ENCODE assay signal across 1 cellular context in genomic region chr17:8212312-8213180, GRCh38.
TF ChIP-seq lines count a peak whose summit lies in the region.

No MANE protein-coding gene starts in this region.

TF ChIP-seq in HepG2, 621 proteins besides CTCF, POLR2A, EP300 and RAD21 (continued from another document and continues in another):
- TF ChIP-seq, protein P1, sequence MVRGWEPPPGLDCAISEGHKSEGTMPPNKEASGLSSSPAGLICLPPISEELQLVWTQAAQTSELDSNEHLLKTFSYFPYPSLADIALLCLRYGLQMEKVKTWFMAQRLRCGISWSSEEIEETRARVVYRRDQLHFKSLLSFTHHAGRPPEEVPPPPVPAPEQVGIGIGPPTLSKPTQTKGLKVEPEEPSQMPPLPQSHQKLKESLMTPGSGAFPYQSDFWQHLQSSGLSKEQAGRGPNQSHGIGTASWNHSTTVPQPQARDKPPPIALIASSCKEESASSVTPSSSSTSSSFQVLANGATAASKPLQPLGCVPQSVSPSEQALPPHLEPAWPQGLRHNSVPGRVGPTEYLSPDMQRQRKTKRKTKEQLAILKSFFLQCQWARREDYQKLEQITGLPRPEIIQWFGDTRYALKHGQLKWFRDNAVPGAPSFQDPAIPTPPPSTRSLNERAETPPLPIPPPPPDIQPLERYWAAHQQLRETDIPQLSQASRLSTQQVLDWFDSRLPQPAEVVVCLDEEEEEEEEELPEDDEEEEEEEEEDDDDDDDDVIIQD (CRISPR knock-in tag; IDR thresholded peaks at IDR 0.05; ENCODE audit: low read depth), result no peak
- TF ChIP-seq BRD4 (CRISPR knock-in tag; IDR thresholded peaks at IDR 0.05) (no peak), ARID5B (CRISPR knock-in tag; IDR thresholded peaks at IDR 0.05) (peak; percentile 87), CHD2 (IDR thresholded peaks at IDR 0.05; ENCODE audit: low read depth, low read length) (no peak), KLF15 (CRISPR knock-in tag; IDR thresholded peaks at IDR 0.05; ENCODE audit: borderline replicate concordance) (no peak), ZNF446 (CRISPR knock-in tag; IDR thresholded peaks at IDR 0.05) (no peak), NFYB (CRISPR knock-in tag; IDR thresholded peaks at IDR 0.05) (peak; percentile 72), KLF6 (CRISPR knock-in tag; IDR thresholded peaks at IDR 0.05) (no peak), ETV5 (CRISPR knock-in tag; IDR thresholded peaks at IDR 0.05; ENCODE audit: borderline replicate concordance) (peak; percentile 27; the same call in 1 of the 2 replicates), ZNF317 (CRISPR knock-in tag; IDR thresholded peaks at IDR 0.05) (peak; percentile 45), RBM22 (optimal IDR thresholded peaks at IDR 0.05; ENCODE audit: low read length) (no peak), ZBTB37 (CRISPR knock-in tag; IDR thresholded peaks at IDR 0.05) (0 out of 2 replicates have a peak, but pooled peaks have one; percentile 35), TBL1XR1 (IDR thresholded peaks at IDR 0.05; ENCODE audit: borderline replicate concordance, low read length, partially characterized antibody) (no peak), ZSCAN9 (CRISPR knock-in tag; IDR thresholded peaks at IDR 0.05; ENCODE audit: borderline replicate concordance) (0 out of 2 replicates have a peak, but pooled peaks have one; percentile 25), ZFX (CRISPR knock-in tag; IDR thresholded peaks at IDR 0.05; ENCODE audit: low read depth) (no peak), BRCA1 (CRISPR knock-in tag; IDR thresholded peaks at IDR 0.05) (no peak), FOXK1 (CRISPR knock-in tag; IDR thresholded peaks at IDR 0.05; ENCODE audit: borderline replicate concordance, low read depth) (peak; percentile 54; the same call in 1 of the 2 replicates), ZNF251 (CRISPR knock-in tag; IDR thresholded peaks at IDR 0.05) (no peak), ATF6 (CRISPR knock-in tag; conservative IDR thresholded peaks at IDR 0.05) (no peak), ZNF577 (CRISPR knock-in tag; IDR thresholded peaks at IDR 0.05; ENCODE audit: borderline replicate concordance, low read depth) (no peak), KDM5B (CRISPR knock-in tag; IDR thresholded peaks at IDR 0.05; ENCODE audit: borderline replicate concordance) (peak; percentile 68; the same call in 1 of the 2 replicates), CEBPB (IDR thresholded peaks at IDR 0.05; ENCODE audit: borderline replicate concordance, low read depth, low read length) (peak; percentile 94), SOX5 (CRISPR knock-in tag; IDR thresholded peaks at IDR 0.05; ENCODE audit: borderline replicate concordance) (no peak), CREM (IDR thresholded peaks at IDR 0.05) (peak; percentile 38), CREM (CRISPR knock-in tag; IDR thresholded peaks at IDR 0.05) (no peak), ZNF350 (CRISPR knock-in tag; IDR thresholded peaks at IDR 0.05; ENCODE audit: borderline replicate concordance, low read depth) (peak; percentile 33; the same call in 1 of the 2 replicates), ARNTL (CRISPR knock-in tag; IDR thresholded peaks at IDR 0.05) (no peak), ZNF788 (CRISPR knock-in tag; IDR thresholded peaks at IDR 0.05; ENCODE audit: borderline replicate concordance) (no peak), MIER3 (CRISPR knock-in tag; IDR thresholded peaks at IDR 0.05; ENCODE audit: borderline replicate concordance) (peak; percentile 89), ATF2 (CRISPR knock-in tag; IDR thresholded peaks at IDR 0.05) (peak; percentile 40; the same call in 1 of the 2 replicates), MEIS2 (CRISPR knock-in tag; IDR thresholded peaks at IDR 0.05) (no peak), CREB3 (CRISPR knock-in tag; IDR thresholded peaks at IDR 0.05) (no peak), SAP130 (CRISPR knock-in tag; IDR thresholded peaks at IDR 0.05; ENCODE audit: low read depth) (peak; percentile 72), REPIN1 (CRISPR knock-in tag; IDR thresholded peaks at IDR 0.05; ENCODE audit: borderline replicate concordance, low read depth) (no peak), GTF3A (CRISPR knock-in tag; conservative IDR thresholded peaks at IDR 0.05) (no peak), NBN (conservative IDR thresholded peaks at IDR 0.05) (no peak), ZMYM3 (CRISPR knock-in tag; IDR thresholded peaks at IDR 0.05) (peak; percentile 73; the same call in 1 of the 2 replicates), RXRB (CRISPR knock-in tag; IDR thresholded peaks at IDR 0.05; ENCODE audit: borderline replicate concordance) (peak; percentile 77), ZNF724P (CRISPR knock-in tag; IDR thresholded peaks at IDR 0.05; ENCODE audit: borderline replicate concordance) (no peak), ZNF264 (CRISPR knock-in tag; IDR thresholded peaks at IDR 0.05) (no peak), TEAD3 (CRISPR knock-in tag; optimal IDR thresholded peaks at IDR 0.05; ENCODE audit: borderline replicate concordance) (peak; percentile 36), FLYWCH1 (CRISPR knock-in tag; IDR thresholded peaks at IDR 0.05) (no peak), IKZF5 (CRISPR knock-in tag; IDR thresholded peaks at IDR 0.05) (peak; percentile 58; the same call in 1 of the 2 replicates)
- TF ChIP-seq, protein P2, sequence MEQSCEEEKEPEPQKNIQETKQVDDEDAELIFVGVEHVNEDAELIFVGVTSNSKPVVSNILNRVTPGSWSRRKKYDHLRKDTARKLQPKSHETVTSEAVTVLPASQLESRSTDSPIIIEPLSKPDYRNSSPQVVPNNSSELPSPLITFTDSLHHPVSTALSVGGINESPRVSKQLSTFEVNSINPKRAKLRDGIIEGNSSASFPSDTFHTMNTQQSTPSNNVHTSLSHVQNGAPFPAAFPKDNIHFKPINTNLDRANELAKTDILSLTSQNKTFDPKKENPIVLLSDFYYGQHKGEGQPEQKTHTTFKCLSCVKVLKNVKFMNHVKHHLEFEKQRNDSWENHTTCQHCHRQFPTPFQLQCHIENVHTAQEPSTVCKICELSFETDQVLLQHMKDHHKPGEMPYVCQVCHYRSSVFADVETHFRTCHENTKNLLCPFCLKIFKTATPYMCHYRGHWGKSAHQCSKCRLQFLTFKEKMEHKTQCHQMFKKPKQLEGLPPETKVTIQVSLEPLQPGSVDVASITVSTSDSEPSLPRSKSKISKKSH (CRISPR knock-in tag; IDR thresholded peaks at IDR 0.05; ENCODE audit: borderline replicate concordance), result no peak
- TF ChIP-seq, protein P3, sequence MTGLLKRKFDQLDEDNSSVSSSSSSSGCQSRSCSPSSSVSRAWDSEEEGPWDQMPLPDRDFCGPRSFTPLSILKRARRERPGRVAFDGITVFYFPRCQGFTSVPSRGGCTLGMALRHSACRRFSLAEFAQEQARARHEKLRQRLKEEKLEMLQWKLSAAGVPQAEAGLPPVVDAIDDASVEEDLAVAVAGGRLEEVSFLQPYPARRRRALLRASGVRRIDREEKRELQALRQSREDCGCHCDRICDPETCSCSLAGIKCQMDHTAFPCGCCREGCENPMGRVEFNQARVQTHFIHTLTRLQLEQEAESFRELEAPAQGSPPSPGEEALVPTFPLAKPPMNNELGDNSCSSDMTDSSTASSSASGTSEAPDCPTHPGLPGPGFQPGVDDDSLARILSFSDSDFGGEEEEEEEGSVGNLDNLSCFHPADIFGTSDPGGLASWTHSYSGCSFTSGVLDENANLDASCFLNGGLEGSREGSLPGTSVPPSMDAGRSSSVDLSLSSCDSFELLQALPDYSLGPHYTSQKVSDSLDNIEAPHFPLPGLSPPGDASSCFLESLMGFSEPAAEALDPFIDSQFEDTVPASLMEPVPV (CRISPR knock-in tag; IDR thresholded peaks at IDR 0.05), result no peak
- TF ChIP-seq, protein P4, sequence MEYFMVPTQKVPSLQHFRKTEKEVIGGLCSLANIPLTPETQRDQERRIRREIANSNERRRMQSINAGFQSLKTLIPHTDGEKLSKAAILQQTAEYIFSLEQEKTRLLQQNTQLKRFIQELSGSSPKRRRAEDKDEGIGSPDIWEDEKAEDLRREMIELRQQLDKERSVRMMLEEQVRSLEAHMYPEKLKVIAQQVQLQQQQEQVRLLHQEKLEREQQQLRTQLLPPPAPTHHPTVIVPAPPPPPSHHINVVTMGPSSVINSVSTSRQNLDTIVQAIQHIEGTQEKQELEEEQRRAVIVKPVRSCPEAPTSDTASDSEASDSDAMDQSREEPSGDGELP (IDR thresholded peaks at IDR 0.05; ENCODE audit: borderline replicate concordance, low read depth), result peak; percentile 23; the same call in 1 of the 2 replicates
